In the genomic region with DNA sequence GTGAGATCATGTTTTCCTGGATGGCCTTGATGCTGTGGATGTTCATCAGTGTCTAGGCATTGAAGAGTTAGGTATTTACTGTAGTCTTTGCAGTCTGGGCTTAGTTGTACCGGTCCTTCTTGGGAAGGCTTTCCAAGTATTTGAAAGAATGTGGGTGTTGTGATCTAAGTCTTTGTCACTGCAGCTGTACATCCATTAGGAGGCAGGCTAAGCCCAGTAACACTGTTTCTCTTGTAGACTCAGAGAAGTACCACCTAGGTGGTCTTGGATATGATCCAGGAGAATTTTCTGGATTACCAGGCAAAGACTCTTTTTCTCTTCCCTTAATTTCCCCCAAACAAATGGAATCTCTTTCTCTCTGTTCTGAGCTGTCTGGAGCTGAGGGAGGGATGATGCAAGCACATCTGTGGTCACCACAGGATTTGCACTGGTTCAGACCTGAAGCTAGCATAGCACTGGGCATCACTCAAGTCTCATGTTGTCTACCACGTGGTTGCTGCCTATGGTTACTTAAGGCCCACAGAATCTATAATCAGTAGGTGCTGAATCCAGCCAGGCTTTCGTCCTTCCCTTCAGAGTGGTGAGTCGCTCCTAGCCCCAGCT, we compare ENCODE assay signal across 14 cellular contexts.
DNase-seq lines count a peak whose midpoint lies in the region; ATAC-seq, FAIRE-seq and TF ChIP-seq lines count a peak whose summit lies in the region.
"Had no signal": no experiment of that assay in that cellular context is flagged by ENCODE, and none has a peak within 500 bp of the region (broad histone marks: within the 10 kb centered on the region; RNA-seq: fewer than 3 reads in every experiment).

No MANE protein-coding gene starts in this region.

- H3K4me3 ChIP-seq in AG04450 (ENCODE audit: low read depth, low read length) (no peak overlapping the region), hepatocyte (no peak overlapping the region)
- H3K4me3 ChIP-seq: SK-N-MC had no signal

- H3K9me3 ChIP-seq in AG04450 (ENCODE audit: control insufficient read depth, insufficient read depth, low read length): no peaks in the 10 kb centered on the region
- H3K9me3 ChIP-seq in hepatocyte (ENCODE audit: low read depth): no peaks in the 10 kb centered on the region

- H3K4me2 ChIP-seq in hepatocyte: no peak overlapping the region

- no peaks in the 10 kb centered on the region for H4K20me1 ChIP-seq in hepatocyte (ENCODE audit: insufficient read depth, poor library complexity, severe bottlenecking)

- peaks cover 9% of the 10 kb centered on the region for H3K36me3 Mint-ChIP-seq in activated CD8-positive, alpha-beta T cell treated with anti-CD3 and anti-CD28 coated beads, Interleukin-2, amount 10 ng/mL, durations not matched to agents 7 days and 5 days (ENCODE audit: low read depth)

- no peaks in the 10 kb centered on the region for H3K27me3 Mint-ChIP-seq in activated CD8-positive, alpha-beta T cell treated with anti-CD3 and anti-CD28 coated beads, Interleukin-2, amount 10 ng/mL, durations not matched to agents 7 days and 5 days (ENCODE audit: low read depth)

- no peak overlapping the region for H3K27ac ChIP-seq in AG04450 (ENCODE audit: low read depth, low read length)
- H3K27ac ChIP-seq in hepatocyte: no peak overlapping the region
- H3K27ac ChIP-seq: SK-N-MC had no signal

- no peaks in the 10 kb centered on the region for H3K27me3 ChIP-seq in AG04450 (ENCODE audit: control insufficient read depth, insufficient read depth, low read length)
- no peaks in the 10 kb centered on the region for H3K27me3 ChIP-seq in hepatocyte

- DNase-seq in AG04450 (ENCODE audit: low read depth, low spot score) (no peak), H54 (ENCODE audit: insufficient read length, low spot score) (no peak), hepatocyte (ENCODE audit: low spot score) (no peak), NCI-H128 (lab: John Stamatoyannopoulos, UW; ENCODE audit: unreplicated experiment) (no peak), NCI-H1436 (lab: John Stamatoyannopoulos, UW) (no peak), cerebellar cortex (ENCODE audit: low spot score) (no peak)
- no peak for DNase-seq in activated CD8-positive, alpha-beta T cell treated with anti-CD3 and anti-CD28 coated beads, Interleukin-2, amount 10 ng/mL, durations not matched to agents 7 days and 5 days
- DNase-seq: activated gamma-delta T cell treated with Interleukin-2 at 50 U/mL for 16 hours, NCI-H1048, NCI-H69 had no signal

- H3K9me3 Mint-ChIP-seq in activated CD8-positive, alpha-beta T cell treated with anti-CD3 and anti-CD28 coated beads, Interleukin-2, amount 10 ng/mL, durations not matched to agents 7 days and 5 days (ENCODE audit: insufficient read depth): peaks cover 16% of the 10 kb centered on the region
- H3K9me3 Mint-ChIP-seq: neural crest cell had no signal

- TF ChIP-seq POLR2A in H54 (IDR thresholded peaks at IDR 0.05; ENCODE audit: low read depth, low read length): no peak

- no peak overlapping the region for H2AFZ ChIP-seq in hepatocyte

- CTCF ChIA-PET in AG04450 (lab: Charles Lee): interaction anchor here (0.9 kb wide), 1 partner anchor 39 kb away, joined by 3 read pairs; no protein-coding TSS in a partner anchor
- CTCF ChIA-PET in activated CD8-positive, alpha-beta T cell treated with anti-CD3 and anti-CD28 coated beads, Interleukin-2, amount 10 ng/mL, durations not matched to agents 7 days and 5 days (lab: Charles Lee): interaction anchor here (0.6 to 1.7 kb wide), 10 partner anchors 8 to 417 kb away, joined by 3 to 11 read pairs (median 5); no protein-coding TSS in a partner anchor

- POLR2A ChIA-PET in AG04450 (lab: Yijun Ruan, JAX): no interaction called here
- POLR2A ChIA-PET in activated CD8-positive, alpha-beta T cell treated with anti-CD3 and anti-CD28 coated beads, Interleukin-2, amount 10 ng/mL, durations not matched to agents 7 days and 5 days (lab: Charles Lee): interaction anchor here (1.0 kb wide), 1 partner anchor 242 kb away, joined by 4 read pairs; no protein-coding TSS in a partner anchor

- TF ChIP-seq CTCF in AG04450 (IDR thresholded peaks at IDR 0.05; ENCODE audit: low read depth, low read length): peak; percentile 33
- peak; percentile 12 for TF ChIP-seq CTCF in hepatocyte (IDR thresholded peaks at IDR 0.05; ENCODE audit: poor library complexity)

- H3K9me2 ChIP-seq in hepatocyte (replicated peaks; ENCODE audit: insufficient read depth): no peaks in the 10 kb centered on the region

- ATAC-seq in activated CD8-positive, alpha-beta T cell treated with anti-CD3 and anti-CD28 coated beads, Interleukin-2, amount 10 ng/mL, durations not matched to agents 7 days and 5 days: peak; percentile 56
- no peak for ATAC-seq in HG02588 (IDR thresholded peaks at IDR 0.05; ENCODE audit: unreplicated experiment)

- 72% methylated on average over 4 of the region's 4 CpGs for WGBS in hepatocyte (ENCODE audit: low lambda C conversion rate, missing lambda C conversion rate)

- H3K4me3 Mint-ChIP-seq in activated CD8-positive, alpha-beta T cell treated with anti-CD3 and anti-CD28 coated beads, Interleukin-2, amount 10 ng/mL, durations not matched to agents 7 days and 5 days: no peak overlapping the region
- H3K4me3 Mint-ChIP-seq: neural crest cell had no signal

- no peak overlapping the region for H3K27ac Mint-ChIP-seq in activated CD8-positive, alpha-beta T cell treated with anti-CD3 and anti-CD28 coated beads, Interleukin-2, amount 10 ng/mL, durations not matched to agents 7 days and 5 days

- no peaks in the 10 kb centered on the region for H3K79me2 ChIP-seq in hepatocyte

- peaks cover 58% of the 10 kb centered on the region for H3K4me1 Mint-ChIP-seq in activated CD8-positive, alpha-beta T cell treated with anti-CD3 and anti-CD28 coated beads, Interleukin-2, amount 10 ng/mL, durations not matched to agents 7 days and 5 days (ENCODE audit: low read depth)
- H3K4me1 Mint-ChIP-seq: neural crest cell had no signal

- H3K36me3 ChIP-seq in hepatocyte (replicated peaks; ENCODE audit: insufficient read depth, low read depth): no peaks in the 10 kb centered on the region

- peak; percentile 20 for FAIRE-seq in H54 (lab: Jason Lieb, UNC)
- FAIRE-seq: colon had no signal

- no peaks in the 10 kb centered on the region for H3K4me1 ChIP-seq in hepatocyte (ENCODE audit: insufficient read depth)
